8 cellular contexts compared by ENCODE assay signal in genomic region chr9:35658144-35658893, GRCh38. TPM values are rescaled to one million over a fixed set of nuclear protein-coding genes. Genes with fewer than 3 reads are reported as not detected.
DNase-seq lines count a peak whose midpoint lies in the region; ATAC-seq, FAIRE-seq and TF ChIP-seq lines count a peak whose summit lies in the region.

Gene CCDC107 (plus strand): TSS chr9:35658292. CDS start chr9:35658380, 88 bp downstream.

- TF ChIP-seq POLR2A in A549 (IDR thresholded peaks at IDR 0.05; ENCODE audit: low read length) (peak; percentile 94), GM18526 (IDR thresholded peaks at IDR 0.05; ENCODE audit: extremely low read depth, insufficient read length) (peak; percentile 88)

- TF ChIP-seq EP300 in A549 (IDR thresholded peaks at IDR 0.05), result no peak

- H3K36me3 ChIP-seq in WERI-Rb-1, result peaks cover 34% of the 10 kb centered on the region
- no peaks in the 10 kb centered on the region for H3K36me3 ChIP-seq in smooth muscle cell (ENCODE audit: low read depth)

- POLR2A ChIA-PET in A549 (lab: Yijun Ruan, JAX), result interaction anchor here (0.5 to 3.1 kb wide), 13 partner anchors 9 to 578 kb away, joined by 3 to 38 read pairs (median 5); partner anchors contain the start of genes CREB3, FANCG, GBA2 and RGP1

- H3F3A ChIP-seq in smooth muscle cell (ENCODE audit: low read depth), result no peaks in the 10 kb centered on the region

- H3K27ac ChIP-seq in A549, result peak within 1 kb of the TSS; percentile 93 to 98
- peak within 1 kb of the TSS; percentile 98 for H3K27ac ChIP-seq in WERI-Rb-1
- peak within 1 kb of the TSS; percentile 98 for H3K27ac ChIP-seq in smooth muscle cell (ENCODE audit: low read depth)

- H3K4me3 ChIP-seq in A549 (peak within 1 kb of the TSS; percentile 68), WERI-Rb-1 (ENCODE audit: low read depth, low read length) (peak within 1 kb of the TSS; percentile 80), smooth muscle cell (peak within 1 kb of the TSS; percentile 82)

- CTCF ChIA-PET in A549 (lab: Yijun Ruan, JAX), result interaction anchor here (0.6 to 21.5 kb wide), 26 partner anchors 11 to 287 kb away, joined by 3 to 498 read pairs (median 5); partner anchors contain the start of genes CA9, CREB3, MSMP and RUSC2

- no peaks in the 10 kb centered on the region for H3K9me3 ChIP-seq in A549
- H3K9me3 ChIP-seq in WERI-Rb-1 (ENCODE audit: severe bottlenecking), result no peaks in the 10 kb centered on the region
- H3K9me3 ChIP-seq in smooth muscle cell (replicated peaks; ENCODE audit: low read depth), result no peaks in the 10 kb centered on the region

- H3K4me1 ChIP-seq in A549, result peaks cover 22% of the 10 kb centered on the region
- H3K4me1 ChIP-seq in smooth muscle cell (ENCODE audit: low read depth), result peaks cover 7% of the 10 kb centered on the region

- H3K27me3 ChIP-seq in WERI-Rb-1 (ENCODE audit: insufficient read depth, low read depth, severe bottlenecking), result no peaks in the 10 kb centered on the region
- no peaks in the 10 kb centered on the region for H3K27me3 ChIP-seq in smooth muscle cell (ENCODE audit: low read depth)

- TF ChIP-seq CTCF in A549 (IDR thresholded peaks at IDR 0.05) (peak; percentile 57), WERI-Rb-1 (IDR thresholded peaks at IDR 0.05; ENCODE audit: low read depth, low read length) (peak; percentile 77), smooth muscle cell (IDR thresholded peaks at IDR 0.05; ENCODE audit: borderline replicate concordance, insufficient read depth, poor library complexity, severe bottlenecking) (peak; percentile 68)

- ATAC-seq in A549 (peak; percentile 74 to 80), HG03066 (IDR thresholded peaks at IDR 0.05; ENCODE audit: low read depth, unreplicated experiment) (peak; percentile 52)

- H3K9ac ChIP-seq in smooth muscle cell (ENCODE audit: low read depth), result peak within 1 kb of the TSS; percentile 99

- TF ChIP-seq RAD21 in A549 (conservative IDR thresholded peaks at IDR 0.05 in 1 of 2, IDR thresholded peaks at IDR 0.05 in 1 of 2), result peak; percentile 41 to 63; a peak in 4 of 5 replicates

- peak within 1 kb of the TSS; percentile 60 for H2AFZ ChIP-seq in smooth muscle cell (ENCODE audit: low read depth)

- no peaks in the 10 kb centered on the region for H4K20me1 ChIP-seq in smooth muscle cell (ENCODE audit: low read depth)

- peak; percentile 79 to 86 for DNase-seq in A549 (ENCODE audit: low read depth in 1 of 2, low spot score in 1 of 2)
- peak; percentile 74 for DNase-seq in NCI-H2171 treated with DMSO at 0.1 percent for 48 hours (lab: John Stamatoyannopoulos, UW)
- DNase-seq in WERI-Rb-1, result peak; percentile 81
- DNase-seq in T47D (ENCODE audit: low read depth in 1 of 2, low spot score in 1 of 2), result peak; percentile 73 to 80
- DNase-seq in iPS-NIHi11 (ENCODE audit: low spot score), result peak; percentile 92
- DNase-seq in smooth muscle cell (lab: John Stamatoyannopoulos, UW; ENCODE audit: unreplicated experiment), result peak; percentile 70

- in situ Hi-C loops in T47D (cut with HindIII; ENCODE audit: low pct_unique_long_range_greater_than_20kb, low sequenced_read_pairs), result no loop called here

- H3K4me2 ChIP-seq in A549 (peak within 1 kb of the TSS; percentile 83), smooth muscle cell (peak within 1 kb of the TSS; percentile 91)

- H3K79me2 ChIP-seq in smooth muscle cell (ENCODE audit: low read depth), result peaks cover 5% of the 10 kb centered on the region

- no peak for FAIRE-seq in A549 (lab: Jason Lieb, UNC)

- under 1% methylated on average over 26 of the region's 65 CpGs for WGBS in A549 (ENCODE audit: missing lambda C conversion rate)
- WGBS in smooth muscle cell (ENCODE audit: low lambda C conversion rate), result 1% methylated on average over 65 of the region's 65 CpGs

TF ChIP-seq in A549, 52 proteins besides CTCF, POLR2A, EP300 and RAD21:
- TF ChIP-seq HOXB13 (CRISPR knock-in tag; IDR thresholded peaks at IDR 0.05; ENCODE audit: low read depth), result no peak
- peak; percentile 38; the same call in 1 of the 2 replicates for TF ChIP-seq HOXB5 (CRISPR knock-in tag; IDR thresholded peaks at IDR 0.05)
- peak in 1 of 2 experiments; percentile 56; a peak in 2 of 5 replicates for TF ChIP-seq JUN (IDR thresholded peaks at IDR 0.05)
- TF ChIP-seq JUNB (IDR thresholded peaks at IDR 0.05), result no peak
- no peak for TF ChIP-seq MAFK (IDR thresholded peaks at IDR 0.05; ENCODE audit: partially characterized antibody)
- no peak for TF ChIP-seq GATA3 (IDR thresholded peaks at IDR 0.05; ENCODE audit: borderline replicate concordance)
- TF ChIP-seq BCL3 (IDR thresholded peaks at IDR 0.05), result peak; percentile 40; the same call in 1 of the 3 replicates
- TF ChIP-seq, protein P1, sequence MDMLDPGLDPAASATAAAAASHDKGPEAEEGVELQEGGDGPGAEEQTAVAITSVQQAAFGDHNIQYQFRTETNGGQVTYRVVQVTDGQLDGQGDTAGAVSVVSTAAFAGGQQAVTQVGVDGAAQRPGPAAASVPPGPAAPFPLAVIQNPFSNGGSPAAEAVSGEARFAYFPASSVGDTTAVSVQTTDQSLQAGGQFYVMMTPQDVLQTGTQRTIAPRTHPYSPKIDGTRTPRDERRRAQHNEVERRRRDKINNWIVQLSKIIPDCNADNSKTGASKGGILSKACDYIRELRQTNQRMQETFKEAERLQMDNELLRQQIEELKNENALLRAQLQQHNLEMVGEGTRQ (IDR thresholded peaks at IDR 0.05), result no peak
- peak; percentile 22; the same call in 1 of the 2 replicates for TF ChIP-seq HOXA7 (CRISPR knock-in tag; IDR thresholded peaks at IDR 0.05)
- TF ChIP-seq NFE2L2 (conservative IDR thresholded peaks at IDR 0.05; ENCODE audit: low read length), result no peak
- TF ChIP-seq TFCP2L1 (CRISPR knock-in tag; IDR thresholded peaks at IDR 0.05), result peak; percentile 20; the same call in 1 of the 2 replicates
- TF ChIP-seq BHLHE40 (IDR thresholded peaks at IDR 0.05; ENCODE audit: low read depth, low read length), result no peak
- TF ChIP-seq FOSL2 (IDR thresholded peaks at IDR 0.05), result no peak
- peak; percentile 4; the same call in 1 of the 2 replicates for TF ChIP-seq FOSL2 (CRISPR knock-in tag; IDR thresholded peaks at IDR 0.05)
- peak; percentile 94 for TF ChIP-seq HMGXB4 (CRISPR knock-in tag; IDR thresholded peaks at IDR 0.05; ENCODE audit: borderline replicate concordance)
- peak; percentile 42; the same call in 2 of the 3 replicates for TF ChIP-seq SMC3 (IDR thresholded peaks at IDR 0.05)
- peak; percentile 58; the same call in 1 of the 2 replicates for TF ChIP-seq PHF8 (IDR thresholded peaks at IDR 0.05; ENCODE audit: borderline replicate concordance, low read depth)
- TF ChIP-seq FOSB (CRISPR knock-in tag; IDR thresholded peaks at IDR 0.05), result no peak
TF ChIP-seq in A549: peak in this region for 9.

RNA-seq across cellular contexts. Expression of gene CCDC107, which starts in this region (rescaled TPM):
- polyA plus RNA-seq in A549 (2011; rRNA removed) (11.0 and 13.3 TPM in 2 replicates), A549 (2017; fragmentation: RNase III; extraction: RNeasy Plus Mini Kit Qiagen cat#74134 plus additional on column Dnase treatment) (20.4 to 21.9 TPM (median 20.7 TPM) in 3 replicates), smooth muscle cell (35.5 and 37.1 TPM in 2 replicates)
- polyA plus RNA-seq in A549 (2012; cell fraction: cytosol; rRNA removed), result 24.8 and 25.7 TPM in 2 replicates
- polyA plus RNA-seq in A549 (2012; cell fraction: nucleus; rRNA removed), result 16.2 and 17.0 TPM in 2 replicates
- polyA minus RNA-seq in A549 (2011; rRNA and poly(A)+ RNA removed), result 6.2 and 9.3 TPM in 2 replicates
- total RNA-seq in smooth muscle cell, result 9.8 and 19.6 TPM in 2 replicates

Comparison
In these comparisons a context has a peak if more than half of its experiments do, and no peak if none do; other contexts are left out.
1. Peak in every context shown above with its lines: DNase-seq, ATAC-seq, H3K4me3 ChIP-seq and H3K27ac ChIP-seq.